ENCODE assay signal across 10 cellular contexts in the genomic region with DNA sequence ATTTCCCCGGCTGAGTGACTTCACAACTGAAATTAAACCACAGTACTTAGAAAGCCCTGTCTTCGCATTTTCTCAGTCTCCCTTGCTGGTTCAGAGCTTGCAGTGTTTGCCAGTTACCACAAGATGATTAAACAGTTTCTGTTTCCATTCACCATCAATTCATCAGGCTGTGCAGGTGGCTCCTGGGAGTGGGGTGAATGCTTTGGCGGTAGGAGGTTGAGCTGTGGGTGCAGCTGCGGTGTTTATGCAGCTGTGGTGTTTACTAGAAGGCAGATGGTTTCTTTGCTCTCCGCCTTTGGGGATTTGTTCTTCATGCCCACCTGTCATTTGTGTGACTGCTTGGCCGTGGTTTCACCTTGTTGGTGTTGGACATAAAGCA. TPM values are rescaled to one million over a fixed set of nuclear protein-coding genes. Genes with fewer than 3 reads are reported as not detected.
DNase-seq lines count a peak whose midpoint lies in the region; ATAC-seq, FAIRE-seq and TF ChIP-seq lines count a peak whose summit lies in the region.
"Had no signal": no experiment of that assay in that cellular context is flagged by ENCODE, and none has a peak within 500 bp of the region (broad histone marks: within the 10 kb centered on the region; RNA-seq: fewer than 3 reads in every experiment).

No MANE protein-coding gene starts in this region.

- H3K36me3 ChIP-seq in neural progenitor cell = no peaks in the 10 kb centered on the region
- H3K36me3 ChIP-seq: SJSA1 had no signal

- no peaks in the 10 kb centered on the region for H3K36me3 Mint-ChIP-seq in activated CD4-positive, alpha-beta memory T cell treated with anti-CD3 and anti-CD28 coated beads, Interleukin-2, amount 10 ng/mL, durations not matched to agents 7 days and 5 days (ENCODE audit: low read depth)
- H3K36me3 Mint-ChIP-seq in neural progenitor cell = no peaks in the 10 kb centered on the region

- POLR2A ChIA-PET in activated CD4-positive, alpha-beta memory T cell treated with anti-CD3 and anti-CD28 coated beads, Interleukin-2, amount 10 ng/mL, durations not matched to agents 7 days and 5 days (lab: Charles Lee) = interaction anchor here (0.6 to 3.7 kb wide), 6 partner anchors 16 to 372 kb away, joined by 3 to 49 read pairs (median 10); a partner anchor contains a TSS

- H3K27ac ChIP-seq in neural progenitor cell = peak overlapping the region; percentile 80
- H3K27ac ChIP-seq: SJSA1 had no signal

- peaks cover 70% of the 10 kb centered on the region for H3K79me2 ChIP-seq in neural progenitor cell (ENCODE audit: low read depth)

- TF ChIP-seq CTCF in neural progenitor cell (IDR thresholded peaks at IDR 0.05) = no peak

- peaks cover 42% of the 10 kb centered on the region for H3K4me1 Mint-ChIP-seq in activated CD4-positive, alpha-beta memory T cell treated with anti-CD3 and anti-CD28 coated beads, Interleukin-2, amount 10 ng/mL, durations not matched to agents 7 days and 5 days
- H3K4me1 Mint-ChIP-seq in neural progenitor cell = peaks cover 5% of the 10 kb centered on the region
- H3K4me1 Mint-ChIP-seq: neural crest cell had no signal

- no peaks in the 10 kb centered on the region for H3K27me3 ChIP-seq in neural progenitor cell

- H2AFZ ChIP-seq in neural progenitor cell (replicated peaks) = peak overlapping the region; percentile 64

- H3K27me3 Mint-ChIP-seq in activated CD4-positive, alpha-beta memory T cell treated with anti-CD3 and anti-CD28 coated beads, Interleukin-2, amount 10 ng/mL, durations not matched to agents 7 days and 5 days = peaks cover 31% of the 10 kb centered on the region
- peaks cover 11% of the 10 kb centered on the region for H3K27me3 Mint-ChIP-seq in neural progenitor cell (ENCODE audit: insufficient read depth, low read depth)

- peak overlapping the region; percentile 69 for H3K27ac Mint-ChIP-seq in activated CD4-positive, alpha-beta memory T cell treated with anti-CD3 and anti-CD28 coated beads, Interleukin-2, amount 10 ng/mL, durations not matched to agents 7 days and 5 days
- no peak overlapping the region for H3K27ac Mint-ChIP-seq in neural progenitor cell

- peak overlapping the region; percentile 22 for H3K4me3 Mint-ChIP-seq in activated CD4-positive, alpha-beta memory T cell treated with anti-CD3 and anti-CD28 coated beads, Interleukin-2, amount 10 ng/mL, durations not matched to agents 7 days and 5 days
- H3K4me3 Mint-ChIP-seq in neural progenitor cell = no peak overlapping the region
- H3K4me3 Mint-ChIP-seq: neural crest cell had no signal

- no peaks in the 10 kb centered on the region for H3K9me3 ChIP-seq in neural progenitor cell (ENCODE audit: low read depth)
- H3K9me3 ChIP-seq: SJSA1 had no signal

- no peaks in the 10 kb centered on the region for H4K20me1 ChIP-seq in neural progenitor cell (ENCODE audit: low read depth)

- no peak for FAIRE-seq in frontal cortex (lab: Jason Lieb, UNC)

- peaks cover 36% of the 10 kb centered on the region for H3K4me1 ChIP-seq in neural progenitor cell
- H3K4me1 ChIP-seq: SJSA1 had no signal

- DNase-seq in NCI-H146 treated with DMSO at 0.1 percent for 48 hours (lab: John Stamatoyannopoulos, UW; ENCODE audit: unreplicated experiment) = peak; percentile 88
- DNase-seq in activated CD4-positive, alpha-beta memory T cell treated with anti-CD3 and anti-CD28 coated beads, Interleukin-2, amount 10 ng/mL, durations not matched to agents 7 days and 5 days = peak; percentile 87
- DNase-seq in neural progenitor cell (ENCODE audit: low spot score) = peak; percentile 30
- DNase-seq in kidney glomerular epithelial cell (lab: John Stamatoyannopoulos, UW) = no peak
- no peak for DNase-seq in epidermal melanocyte (ENCODE audit: insufficient read length, low spot score)
- no peak for DNase-seq in frontal cortex (ENCODE audit: low spot score in 2 of 2)

- peaks cover 27% of the 10 kb centered on the region for H3F3A ChIP-seq in neural progenitor cell (ENCODE audit: low read depth)

- peak; percentile 99 for ATAC-seq in GM18511 (IDR thresholded peaks at IDR 0.05; ENCODE audit: unreplicated experiment)
- ATAC-seq in HG02678 (IDR thresholded peaks at IDR 0.05; ENCODE audit: unreplicated experiment) = peak; percentile 97

- H3K4me3 ChIP-seq in neural progenitor cell = peak overlapping the region; percentile 21
- H3K4me3 ChIP-seq: SJSA1 had no signal

- H3K4me2 ChIP-seq in neural progenitor cell = peak overlapping the region; percentile 61

- CTCF ChIA-PET in activated CD4-positive, alpha-beta memory T cell treated with anti-CD3 and anti-CD28 coated beads, Interleukin-2, amount 10 ng/mL, durations not matched to agents 7 days and 5 days (lab: Charles Lee) = interaction anchor here (0.5 to 1.3 kb wide), 4 partner anchors 53 to 689 kb away, joined by 3 to 16 read pairs (median 4); a partner anchor contains a TSS

- no peak overlapping the region for H3K9ac ChIP-seq in neural progenitor cell

- no peaks in the 10 kb centered on the region for H3K9me3 Mint-ChIP-seq in activated CD4-positive, alpha-beta memory T cell treated with anti-CD3 and anti-CD28 coated beads, Interleukin-2, amount 10 ng/mL, durations not matched to agents 7 days and 5 days
- no peaks in the 10 kb centered on the region for H3K9me3 Mint-ChIP-seq in neural progenitor cell
- H3K9me3 Mint-ChIP-seq: neural crest cell had no signal

RNA-seq across cellular contexts. Expression of a gene that starts 16.1 kb away (rescaled TPM):
- under 1 TPM; 0.18 to 0.30 TPM for total RNA-seq in activated CD4-positive, alpha-beta memory T cell treated with anti-CD3 and anti-CD28 coated beads, Interleukin-2, amount 10 ng/mL, durations not matched to agents 7 days and 5 days
- 2.9 TPM in 2 replicates for total RNA-seq in neural progenitor cell (ENCODE audit: low replicate concordance)
- total RNA-seq in frontal cortex = not detected
- total RNA-seq: neural crest cell, SJSA1 had no signal

Comparison
In these comparisons a context has a peak if more than half of its experiments do, and no peak if none do; other contexts are left out.
1. DNase-seq: peak in NCI-H146 treated with DMSO at 0.1 percent for 48 hours (single experiment), activated CD4-positive, alpha-beta memory T cell treated with anti-CD3 and anti-CD28 coated beads, Interleukin-2, amount 10 ng/mL, durations not matched to agents 7 days and 5 days (single experiment) and neural progenitor cell (single experiment); none in kidney glomerular epithelial cell (single experiment), epidermal melanocyte (single experiment) and frontal cortex (0 of 2).